In genomic region chr1:59072017-59072947, GRCh38 we compare ENCODE assay signal across 9 cellular contexts.
DNase-seq lines count a peak whose midpoint lies in the region; TF ChIP-seq lines count a peak whose summit lies in the region.
"Had no signal": no experiment of that assay in that cellular context is flagged by ENCODE, and none has a peak within 500 bp of the region (broad histone marks: within the 10 kb centered on the region; RNA-seq: fewer than 3 reads in every experiment).

No MANE protein-coding gene starts in this region.

- no peaks in the 10 kb centered on the region for H3K9me2 ChIP-seq in Karpas-422 (replicated peaks; ENCODE audit: insufficient read depth, low read length)

- no peak overlapping the region for H3K27ac ChIP-seq in Karpas-422 (ENCODE audit: low read length)
- H3K27ac ChIP-seq in neuronal stem cell (replicated peaks; ENCODE audit: low read length): no peak overlapping the region
- no peak overlapping the region for H3K27ac ChIP-seq in dorsolateral prefrontal cortex
- H3K27ac ChIP-seq: upper lobe of left lung had no signal

- H3K4me3 ChIP-seq in Karpas-422 (ENCODE audit: low read length) (no peak overlapping the region), neuronal stem cell (ENCODE audit: low read length in 2 of 2) (no peak overlapping the region), dorsolateral prefrontal cortex (no peak overlapping the region)
- H3K4me3 ChIP-seq: upper lobe of left lung had no signal

- no peaks in the 10 kb centered on the region for H3K27me3 ChIP-seq in Karpas-422 (ENCODE audit: low read length)
- H3K27me3 ChIP-seq in neuronal stem cell (ENCODE audit: control insufficient read depth in 3 of 3, insufficient read depth in 3 of 3, low read depth in 1 of 3, low read length in 3 of 3): no peaks in the 10 kb centered on the region
- H3K27me3 ChIP-seq in dorsolateral prefrontal cortex: no peaks in the 10 kb centered on the region
- H3K27me3 ChIP-seq: upper lobe of left lung had no signal

- peaks cover 5% of the 10 kb centered on the region; the same call in 1 of the 2 replicates for H4K20me1 ChIP-seq in Karpas-422 (ENCODE audit: insufficient read depth, low read depth, low read length)

- H3K4ac ChIP-seq in neuronal stem cell (ENCODE audit: low read length): no peak overlapping the region

- peak overlapping the region; percentile 68 for H3K4me3 Mint-ChIP-seq in activated T-helper 1 cell treated with anti-CD3 and anti-CD28 coated beads, Interleukin-12 subunit alpha, Interleukin-12 subunit beta, Interleukin-2, Interleukin-4 antibody, amounts not matched to agents 30 ng/mL and 10 ng/mL and 1 ng/mL, durations not matched to agents 14 hours and 24 hours and 36 hours

- H2BK15ac ChIP-seq in neuronal stem cell (ENCODE audit: low read length): no peak overlapping the region

- H3K36me3 ChIP-seq in Karpas-422 (ENCODE audit: insufficient read depth, low read length) (no peaks in the 10 kb centered on the region), neuronal stem cell (replicated peaks in 1 of 2; ENCODE audit: control insufficient read depth in 2 of 2, insufficient read depth in 2 of 2, low read length in 2 of 2) (no peaks in the 10 kb centered on the region)
- H3K36me3 ChIP-seq: upper lobe of left lung had no signal

- peak overlapping the region; percentile 86 for H3K27ac Mint-ChIP-seq in activated T-helper 1 cell treated with anti-CD3 and anti-CD28 coated beads, Interleukin-12 subunit alpha, Interleukin-12 subunit beta, Interleukin-2, Interleukin-4 antibody, amounts not matched to agents 30 ng/mL and 10 ng/mL and 1 ng/mL, durations not matched to agents 14 hours and 24 hours and 36 hours

- H3K23ac ChIP-seq in neuronal stem cell (ENCODE audit: low read depth, low read length, poor library complexity): no peak overlapping the region

- H3K9me3 ChIP-seq in Karpas-422 (ENCODE audit: low read length) (no peaks in the 10 kb centered on the region), neuronal stem cell (replicated peaks in 1 of 2; ENCODE audit: control insufficient read depth in 2 of 2, insufficient read depth in 1 of 2, low read depth in 1 of 2, low read length in 2 of 2) (no peaks in the 10 kb centered on the region)
- H3K9me3 ChIP-seq: upper lobe of left lung had no signal

- H3K4me1 Mint-ChIP-seq in activated T-helper 1 cell treated with anti-CD3 and anti-CD28 coated beads, Interleukin-12 subunit alpha, Interleukin-12 subunit beta, Interleukin-2, Interleukin-4 antibody, amounts not matched to agents 30 ng/mL and 10 ng/mL and 1 ng/mL, durations not matched to agents 14 hours and 24 hours and 36 hours (ENCODE audit: low read depth): peaks cover 45% of the 10 kb centered on the region

- intact Hi-C loops in activated T-helper 1 cell treated with anti-CD3 and anti-CD28 coated beads, Interleukin-12 subunit alpha, Interleukin-12 subunit beta, Interleukin-2, Interleukin-4 antibody, amounts not matched to agents 30 ng/mL and 10 ng/mL and 1 ng/mL, durations not matched to agents 14 hours and 24 hours and 36 hours (cut with micrococcal nuclease): no loop called here
- intact Hi-C loops in dorsolateral prefrontal cortex (cut with DNase I): no loop called here

- peaks cover 16% of the 10 kb centered on the region for H3K36me3 Mint-ChIP-seq in activated T-helper 1 cell treated with anti-CD3 and anti-CD28 coated beads, Interleukin-12 subunit alpha, Interleukin-12 subunit beta, Interleukin-2, Interleukin-4 antibody, amounts not matched to agents 30 ng/mL and 10 ng/mL and 1 ng/mL, durations not matched to agents 14 hours and 24 hours and 36 hours (ENCODE audit: low read depth)

- no peaks in the 10 kb centered on the region for H3K79me2 ChIP-seq in Karpas-422 (ENCODE audit: low read length)

- no CpG with 5 or more reads among the region's 9 CpGs for WGBS in neuronal stem cell (ENCODE audit: extremely low coverage in 2 of 2, insufficient read length in 2 of 2, insufficient replicate concordance in 1 of 2), 2 donors

- H3K14ac ChIP-seq in neuronal stem cell (ENCODE audit: low read length): no peak overlapping the region

- no peak overlapping the region for H3K9ac ChIP-seq in Karpas-422 (ENCODE audit: low read length)
- no peak overlapping the region for H3K9ac ChIP-seq in neuronal stem cell (ENCODE audit: low read depth, low read length, poor library complexity)

- no peaks in the 10 kb centered on the region for H3K79me1 ChIP-seq in neuronal stem cell (ENCODE audit: low read depth, low read length)

- H3K9me3 Mint-ChIP-seq in activated T-helper 1 cell treated with anti-CD3 and anti-CD28 coated beads, Interleukin-12 subunit alpha, Interleukin-12 subunit beta, Interleukin-2, Interleukin-4 antibody, amounts not matched to agents 30 ng/mL and 10 ng/mL and 1 ng/mL, durations not matched to agents 14 hours and 24 hours and 36 hours: peaks cover 10% of the 10 kb centered on the region

- no peak overlapping the region for H2AK5ac ChIP-seq in neuronal stem cell (ENCODE audit: low read depth, low read length)

- H4K91ac ChIP-seq in neuronal stem cell (ENCODE audit: low read depth, low read length, poor library complexity): no peak overlapping the region

- H2BK120ac ChIP-seq in neuronal stem cell (ENCODE audit: low read depth, low read length): no peak overlapping the region

- no peak overlapping the region for H3K18ac ChIP-seq in neuronal stem cell (ENCODE audit: low read length)

- TF ChIP-seq CTCF in GM10266 (IDR thresholded peaks at IDR 0.05; ENCODE audit: control insufficient read depth, insufficient read depth, low read depth, missing control alignments) (no peak), dorsolateral prefrontal cortex (IDR thresholded peaks at IDR 0.05 in 54 of 56, conservative IDR thresholded peaks at IDR 0.05 in 2 of 56; ENCODE audit: low read depth in 1 of 56, partially characterized antibody in 56 of 56) (no peak)

- DNase-seq in NCI-H1436 (lab: John Stamatoyannopoulos, UW): peak; percentile 1
- DNase-seq in NCI-H1436 treated with DMSO at 0.1 percent for 48 hours (lab: John Stamatoyannopoulos, UW): no peak
- DNase-seq in Karpas-422: peak; percentile 57
- DNase-seq in activated T-helper 1 cell treated with anti-CD3 and anti-CD28 coated beads, Interleukin-12 subunit alpha, Interleukin-12 subunit beta, Interleukin-2, Interleukin-4 antibody, amounts not matched to agents 30 ng/mL and 10 ng/mL and 1 ng/mL, durations not matched to agents 14 hours and 24 hours and 36 hours (ENCODE audit: low spot score): peak; percentile 13
- no peak for DNase-seq in neuronal stem cell (ENCODE audit: low spot score)
- no peak for DNase-seq in GM10266 (ENCODE audit: extremely low spot score)
- DNase-seq in dorsolateral prefrontal cortex: no peak
- no peak for DNase-seq in NCI-H128 (lab: John Stamatoyannopoulos, UW; ENCODE audit: unreplicated experiment)
- DNase-seq: upper lobe of left lung had no signal

- H2BK5ac ChIP-seq in neuronal stem cell (ENCODE audit: low read length): no peak overlapping the region

- H2AFZ ChIP-seq in Karpas-422 (ENCODE audit: low read length): no peak overlapping the region
- H2AFZ ChIP-seq in neuronal stem cell (ENCODE audit: low read length): peak overlapping the region; percentile 72

- H3K27me3 Mint-ChIP-seq in activated T-helper 1 cell treated with anti-CD3 and anti-CD28 coated beads, Interleukin-12 subunit alpha, Interleukin-12 subunit beta, Interleukin-2, Interleukin-4 antibody, amounts not matched to agents 30 ng/mL and 10 ng/mL and 1 ng/mL, durations not matched to agents 14 hours and 24 hours and 36 hours (ENCODE audit: insufficient read depth): no peaks in the 10 kb centered on the region

- H2BK12ac ChIP-seq in neuronal stem cell (ENCODE audit: low read length): no peak overlapping the region

- H3K4me1 ChIP-seq in Karpas-422 (ENCODE audit: low read length) (peaks cover 14% of the 10 kb centered on the region), neuronal stem cell (ENCODE audit: control insufficient read depth in 2 of 2, insufficient read depth in 1 of 2, low read depth in 1 of 2, low read length in 2 of 2) (peaks cover 6 to 12% of the 10 kb centered on the region in 2 donors)

- no peak overlapping the region for H4K8ac ChIP-seq in neuronal stem cell (ENCODE audit: low read depth, low read length)

- H3K4me2 ChIP-seq in Karpas-422 (ENCODE audit: low read depth, low read length, poor library complexity, severe bottlenecking) (no peak overlapping the region), neuronal stem cell (ENCODE audit: insufficient read depth, low read length, poor library complexity, severe bottlenecking) (no peak overlapping the region)

Comparison
In these comparisons a context has a peak if more than half of its experiments do, and no peak if none do; other contexts are left out.
1. DNase-seq: peak in NCI-H1436 (single experiment), Karpas-422 (single experiment) and activated T-helper 1 cell treated with anti-CD3 and anti-CD28 coated beads, Interleukin-12 subunit alpha, Interleukin-12 subunit beta, Interleukin-2, Interleukin-4 antibody, amounts not matched to agents 30 ng/mL and 10 ng/mL and 1 ng/mL, durations not matched to agents 14 hours and 24 hours and 36 hours (single experiment); none in NCI-H1436 treated with DMSO at 0.1 percent for 48 hours (single experiment), neuronal stem cell (single experiment), GM10266 (single experiment), dorsolateral prefrontal cortex (0 of 10) and NCI-H128 (single experiment).